In the genomic region with DNA sequence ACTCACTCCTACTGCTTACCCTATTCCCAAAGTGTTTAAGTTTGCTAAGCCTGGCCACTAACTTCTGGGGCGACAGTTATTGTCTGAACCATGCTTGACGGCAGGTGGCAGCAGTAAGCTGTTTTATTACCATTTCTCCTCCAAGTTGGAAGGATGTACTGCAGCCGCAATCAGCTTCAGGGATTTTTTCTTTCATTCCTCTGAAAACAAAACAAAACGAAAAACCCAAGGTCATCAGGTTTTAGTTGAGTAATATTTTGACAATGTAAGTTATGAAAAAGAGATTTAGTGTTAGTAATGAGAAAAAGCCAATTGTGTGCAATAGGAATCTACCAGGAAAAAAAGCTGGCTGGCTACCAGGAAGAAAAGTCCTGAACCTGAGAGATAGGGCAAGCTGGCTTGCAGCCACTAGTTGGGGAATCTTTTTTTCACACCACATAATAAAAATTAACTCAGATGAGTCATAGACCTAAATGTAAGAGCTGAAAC, we compare ENCODE assay signal across 8 cellular contexts. TPM values are rescaled to one million over a fixed set of nuclear protein-coding genes. Genes with fewer than 3 reads are reported as not detected.
A peak's percentile ranks its signal among the peaks of the same experiment; 100 is the strongest.
DNase-seq lines count a peak whose midpoint lies in the region; ATAC-seq and FAIRE-seq lines count a peak whose summit lies in the region.

No MANE protein-coding gene starts in this region.

- no peaks in the 10 kb centered on the region for H3K4me1 ChIP-seq in small intestine (ENCODE audit: control insufficient read depth in 2 of 2, insufficient read depth in 1 of 2, low read depth in 1 of 2, low read length in 1 of 2)

- H3K4me3 ChIP-seq in small intestine (ENCODE audit: low read depth in 1 of 2, low read length in 2 of 2): no peak overlapping the region

- 0 to 1% (median 0%) methylated on average over 4 of the region's 4 CpGs for WGBS in small intestine, 3 donors

- ATAC-seq in GM21723 (IDR thresholded peaks at IDR 0.05; ENCODE audit: unreplicated experiment) (peak; percentile 94), GM19328 (IDR thresholded peaks at IDR 0.05; ENCODE audit: unreplicated experiment) (no peak)

- H3K36me3 ChIP-seq in small intestine (ENCODE audit: control insufficient read depth in 2 of 2, insufficient read depth in 2 of 2, low read length in 2 of 2): no peaks in the 10 kb centered on the region

- no peaks in the 10 kb centered on the region for H3K9me3 ChIP-seq in small intestine (ENCODE audit: control insufficient read depth, low read depth)

- peak; percentile 62 for DNase-seq in GM03348 (ENCODE audit: low spot score)
- DNase-seq in HuH-7 (ENCODE audit: low spot score): peak; percentile 30
- DNase-seq in SW480 (ENCODE audit: low spot score): peak; percentile 57
- DNase-seq in astrocyte of the hippocampus (ENCODE audit: low read depth, low spot score): peak; percentile 81
- peak; percentile 10 to 33 for DNase-seq in hippocampal formation (lab: John Stamatoyannopoulos, UW)
- peak; percentile 64 for DNase-seq in small intestine

- H3K27me3 ChIP-seq in small intestine (ENCODE audit: control insufficient read depth in 2 of 2, insufficient read depth in 2 of 2, low read length in 2 of 2): no peaks in the 10 kb centered on the region

- H3K27ac ChIP-seq in small intestine (ENCODE audit: low read depth in 1 of 2, low read length in 1 of 2): no peak overlapping the region

- no peak for FAIRE-seq in small intestine (lab: Jason Lieb, UNC)

RNA-seq across cellular contexts. Expression of gene RAB9B, which starts 13.2 kb away (rescaled TPM):
- 1 to 10 TPM in 1 of 3 donors, under 1 TPM in 1, not detected in 1; 0.27 to 1.1 TPM for polyA plus RNA-seq in small intestine

Comparison
In these comparisons a context has a peak if more than half of its experiments do, and no peak if none do; other contexts are left out.
1. DNase-seq: peak in every context shown above with its lines; median percentile 81 in astrocyte of the hippocampus; 64 in small intestine; 62 in GM03348; 57 in SW480; 30 in HuH-7; 22 in hippocampal formation.